ENCODE assay signal across 8 cellular contexts in genomic region chr16:68844211-68844564, GRCh38. TPM values are rescaled to one million over a fixed set of nuclear protein-coding genes. Genes with fewer than 3 reads are reported as not detected.
A peak's percentile ranks its signal among the peaks of the same experiment; 100 is the strongest.
DNase-seq lines count a peak whose midpoint lies in the region; ATAC-seq and TF ChIP-seq lines count a peak whose summit lies in the region.

No MANE protein-coding gene starts in this region.

- peaks cover 8% of the 10 kb centered on the region for H3K36me3 Mint-ChIP-seq in T-helper 2 cell treated with Interferon-gamma antibody and Interleukin-4, amounts not matched to agents 5 μg/mL and 100 μg/mL, for 36 hours (ENCODE audit: low read depth)
- H3K36me3 Mint-ChIP-seq in activated T-helper 17 cell treated with anti-CD3 and anti-CD28 coated beads, Interleukin-2, amount 50 U/mL, for 72 hours (ENCODE audit: low read depth): peaks cover 11% of the 10 kb centered on the region

- peak overlapping the region; percentile 87; the same call in 1 of the 2 replicates for H3K9ac ChIP-seq in iPS-20b (ENCODE audit: low read depth, low read length)

- H3K27ac Mint-ChIP-seq in T-helper 2 cell treated with Interferon-gamma antibody and Interleukin-4, amounts not matched to agents 5 μg/mL and 100 μg/mL, for 36 hours: peak overlapping the region; percentile 92
- H3K27ac Mint-ChIP-seq in activated T-helper 17 cell treated with anti-CD3 and anti-CD28 coated beads, Interleukin-2, amount 50 U/mL, for 72 hours: peak overlapping the region; percentile 71

- H3K27ac ChIP-seq in iPS-20b (ENCODE audit: low read length) (peak overlapping the region; percentile 50), testis (peak overlapping the region; percentile 51 to 82)

- no peaks in the 10 kb centered on the region for H3K27me3 ChIP-seq in iPS-20b (ENCODE audit: insufficient read depth, low read length)
- no peaks in the 10 kb centered on the region for H3K27me3 ChIP-seq in testis

- peaks cover 21% of the 10 kb centered on the region for H3K4me1 Mint-ChIP-seq in T-helper 2 cell treated with Interferon-gamma antibody and Interleukin-4, amounts not matched to agents 5 μg/mL and 100 μg/mL, for 36 hours (ENCODE audit: low read depth)
- peaks cover 25% of the 10 kb centered on the region for H3K4me1 Mint-ChIP-seq in activated T-helper 17 cell treated with anti-CD3 and anti-CD28 coated beads, Interleukin-2, amount 50 U/mL, for 72 hours

- whole genome bisulfite sequencing in testis, 2 donors: 3 to 6% methylated on average over 5 to 6 of the region's 6 CpGs

- H3K36me3 ChIP-seq in iPS-20b (ENCODE audit: insufficient read depth, low read depth, low read length) (no peaks in the 10 kb centered on the region), testis (ENCODE audit: low read depth, missing control alignments) (no peaks in the 10 kb centered on the region)

- no peaks in the 10 kb centered on the region for H3K9me3 ChIP-seq in iPS-20b (ENCODE audit: insufficient read depth, low read depth, low read length)
- no peaks in the 10 kb centered on the region for H3K9me3 ChIP-seq in testis

- H3K9me3 Mint-ChIP-seq in T-helper 2 cell treated with Interferon-gamma antibody and Interleukin-4, amounts not matched to agents 5 μg/mL and 100 μg/mL, for 36 hours: no peaks in the 10 kb centered on the region
- no peaks in the 10 kb centered on the region for H3K9me3 Mint-ChIP-seq in activated T-helper 17 cell treated with anti-CD3 and anti-CD28 coated beads, Interleukin-2, amount 50 U/mL, for 72 hours

- ATAC-seq in activated T-helper 17 cell treated with anti-CD3 and anti-CD28 coated beads, Interleukin-2, amount 50 U/mL, for 72 hours (replicated peaks): no peak
- ATAC-seq in HG03045 (IDR thresholded peaks at IDR 0.05; ENCODE audit: unreplicated experiment) (no peak), GM21526 (IDR thresholded peaks at IDR 0.05; ENCODE audit: low FRiP score, unreplicated experiment) (no peak)

- H3K4me1 ChIP-seq in iPS-20b (ENCODE audit: insufficient read depth, low read length) (no peaks in the 10 kb centered on the region), testis (no peaks in the 10 kb centered on the region)

- no peak for TF ChIP-seq CTCF in testis (IDR thresholded peaks at IDR 0.05)

- no peak for TF ChIP-seq POLR2A in testis (IDR thresholded peaks at IDR 0.05)

- no peak for DNase-seq in T-helper 2 cell treated with Interferon-gamma antibody and Interleukin-4, amounts not matched to agents 5 μg/mL and 100 μg/mL, for 36 hours (ENCODE audit: low spot score)
- DNase-seq in T-helper 2 cell: no peak
- DNase-seq in testis: no peak
- DNase-seq in MV-4-11 (lab: John Stamatoyannopoulos, UW): no peak

- no peaks in the 10 kb centered on the region for H3K27me3 Mint-ChIP-seq in T-helper 2 cell treated with Interferon-gamma antibody and Interleukin-4, amounts not matched to agents 5 μg/mL and 100 μg/mL, for 36 hours (ENCODE audit: low read depth)
- no peaks in the 10 kb centered on the region for H3K27me3 Mint-ChIP-seq in activated T-helper 17 cell treated with anti-CD3 and anti-CD28 coated beads, Interleukin-2, amount 50 U/mL, for 72 hours

- H3K4me3 Mint-ChIP-seq in T-helper 2 cell treated with Interferon-gamma antibody and Interleukin-4, amounts not matched to agents 5 μg/mL and 100 μg/mL, for 36 hours: peak overlapping the region; percentile 99
- peak overlapping the region; percentile 94 for H3K4me3 Mint-ChIP-seq in activated T-helper 17 cell treated with anti-CD3 and anti-CD28 coated beads, Interleukin-2, amount 50 U/mL, for 72 hours

- intact Hi-C loops in testis (cut with DNase I; ENCODE audit: low total_unique reads): no loop called here

- H3K4me3 ChIP-seq in iPS-20b (ENCODE audit: low read length) (peak overlapping the region; percentile 86), testis (peak overlapping the region; percentile 74 to 75)

RNA-seq across cellular contexts. Expression of gene TANGO6, which starts 0.9 kb away (rescaled TPM):
- 10 to 100 TPM; 24.1 to 36.3 TPM for total RNA-seq in activated T-helper 17 cell treated with anti-CD3 and anti-CD28 coated beads, Interleukin-2, amount 50 U/mL, for 72 hours
- total RNA-seq in testis: 10 to 100 TPM; 39.4 to 41.3 TPM
- polyA plus RNA-seq in testis (ENCODE audit: insufficient read depth, low read depth, low replicate concordance): 23.1 TPM
